Comparison of ENCODE assay signal across 31 cellular contexts in the genomic region with DNA sequence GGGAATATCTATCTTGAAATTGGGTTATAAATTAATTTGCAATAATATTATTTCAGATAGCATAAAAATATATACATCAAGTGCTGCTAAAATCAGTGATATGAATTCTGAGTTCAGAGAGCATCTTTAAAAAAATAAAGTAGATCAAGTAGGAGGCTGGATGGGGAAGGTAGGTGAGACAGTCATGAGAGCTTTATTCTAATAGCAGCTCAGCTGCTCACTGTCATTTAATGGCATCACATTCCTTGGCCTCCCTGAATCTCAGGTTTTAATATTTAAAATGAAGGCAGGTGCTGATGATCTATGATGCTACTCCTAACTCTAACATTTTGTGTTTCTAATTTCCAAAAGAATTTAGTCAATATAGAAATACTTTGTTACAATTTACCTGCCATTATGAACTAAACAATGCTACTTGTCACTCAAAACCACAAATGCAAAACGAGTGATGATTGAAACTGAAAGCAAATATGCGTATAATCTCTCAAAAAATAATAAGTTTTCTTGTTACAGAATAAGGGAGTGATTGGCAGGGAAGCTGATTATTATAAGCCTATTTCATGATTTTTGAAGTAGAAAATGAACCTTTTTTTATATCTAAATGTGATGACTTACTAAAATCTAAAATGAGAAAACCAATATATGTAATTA.
DNase-seq lines count a peak whose midpoint lies in the region; ATAC-seq and TF ChIP-seq lines count a peak whose summit lies in the region.
"Had no signal": no experiment of that assay in that cellular context is flagged by ENCODE, and none has a peak within 500 bp of the region (broad histone marks: within the 10 kb centered on the region; RNA-seq: fewer than 3 reads in every experiment).

No MANE protein-coding gene starts in this region.

- TF ChIP-seq POLR2A in GM18505 (IDR thresholded peaks at IDR 0.05; ENCODE audit: borderline replicate concordance, extremely low read depth, insufficient read depth, insufficient read length) (no peak), adrenal gland (IDR thresholded peaks at IDR 0.05) (no peak)

- intact Hi-C loops in adrenal gland (cut with DNase I): no loop called here

- H3K27ac Mint-ChIP-seq in GM23338: no peak overlapping the region
- H3K27ac Mint-ChIP-seq in activated naive CD8-positive, alpha-beta T cell treated with anti-CD3 and anti-CD28 coated beads, Interleukin-2, amount 50 U/mL, for 24 hours: no peak overlapping the region
- H3K27ac Mint-ChIP-seq: activated CD4-positive, alpha-beta memory T cell treated with anti-CD3 and anti-CD28 coated beads for 36 hours; effector memory CD8-positive, alpha-beta T cell; HFFc6; natural killer cell treated with Interleukin-12 subunit alpha and Interleukin-12 subunit beta and Interleukin-15 and Interleukin-18, amount 100 ng/mL, for 72 hours had no signal

- no peak overlapping the region for H3K4me3 Mint-ChIP-seq in GM23338
- H3K4me3 Mint-ChIP-seq in activated naive CD8-positive, alpha-beta T cell treated with anti-CD3 and anti-CD28 coated beads, Interleukin-2, amount 50 U/mL, for 24 hours: no peak overlapping the region
- H3K4me3 Mint-ChIP-seq: activated CD4-positive, alpha-beta memory T cell treated with anti-CD3 and anti-CD28 coated beads for 36 hours; effector memory CD8-positive, alpha-beta T cell; HFFc6; natural killer cell treated with Interleukin-12 subunit alpha and Interleukin-12 subunit beta and Interleukin-15 and Interleukin-18, amount 100 ng/mL, for 72 hours had no signal

- no peaks in the 10 kb centered on the region for H3K9me3 ChIP-seq in adrenal gland (replicated peaks in 1 of 3)
- H3K9me3 ChIP-seq: A549, BE2C, esophagus muscularis mucosa, left lung, pancreas, right lobe of liver had no signal

- H3K9me2 ChIP-seq in GM23338 (ENCODE audit: insufficient read depth): no peaks in the 10 kb centered on the region

- peak overlapping the region; percentile 44 for H3K4me2 ChIP-seq in GM23338
- H3K4me2 ChIP-seq: A549, PC-9 had no signal

- 0 out of 3 replicates have a peak, but pooled peaks cover 3% of the 10 kb centered on the region for H3K9me3 Mint-ChIP-seq in GM23338
- peaks cover 4% of the 10 kb centered on the region for H3K9me3 Mint-ChIP-seq in activated naive CD8-positive, alpha-beta T cell treated with anti-CD3 and anti-CD28 coated beads, Interleukin-2, amount 50 U/mL, for 24 hours
- H3K9me3 Mint-ChIP-seq: activated CD4-positive, alpha-beta memory T cell treated with anti-CD3 and anti-CD28 coated beads for 36 hours; effector memory CD8-positive, alpha-beta T cell; HFFc6 had no signal

- H3K27me3 ChIP-seq in GM23338 (ENCODE audit: insufficient read depth) (no peaks in the 10 kb centered on the region), adrenal gland (no peaks in the 10 kb centered on the region)
- H3K27me3 ChIP-seq: BE2C, brain microvascular endothelial cell, esophagus muscularis mucosa, left lung, pancreas, right lobe of liver had no signal

- H3K27ac ChIP-seq in GM23338 (ENCODE audit: low read depth) (no peak overlapping the region), adrenal gland (no peak overlapping the region)
- H3K27ac ChIP-seq: A549, brain microvascular endothelial cell, esophagus muscularis mucosa, left lung, pancreas, PC-9, right lobe of liver had no signal

- H4K20me1 ChIP-seq in GM23338 (replicated peaks; ENCODE audit: insufficient read depth): no peaks in the 10 kb centered on the region

- H3F3A ChIP-seq in GM23338 (replicated peaks; ENCODE audit: low read depth): no peaks in the 10 kb centered on the region

- no peak overlapping the region for H3K4me3 ChIP-seq in GM23338
- no peak overlapping the region for H3K4me3 ChIP-seq in adrenal gland
- H3K4me3 ChIP-seq: A549, esophagus muscularis mucosa, left lung, pancreas, PC-9, right lobe of liver had no signal

- H3K36me3 Mint-ChIP-seq in GM23338 (ENCODE audit: low read depth): no peaks in the 10 kb centered on the region
- no peaks in the 10 kb centered on the region for H3K36me3 Mint-ChIP-seq in activated naive CD8-positive, alpha-beta T cell treated with anti-CD3 and anti-CD28 coated beads, Interleukin-2, amount 50 U/mL, for 24 hours (ENCODE audit: low read depth)
- H3K36me3 Mint-ChIP-seq: activated CD4-positive, alpha-beta memory T cell treated with anti-CD3 and anti-CD28 coated beads for 36 hours; natural killer cell treated with Interleukin-12 subunit alpha and Interleukin-12 subunit beta and Interleukin-15 and Interleukin-18, amount 100 ng/mL, for 72 hours had no signal

- no peaks in the 10 kb centered on the region for H3K27me3 Mint-ChIP-seq in GM23338 (ENCODE audit: insufficient read depth, low read depth, poor library complexity)
- peaks cover 6% of the 10 kb centered on the region for H3K27me3 Mint-ChIP-seq in activated naive CD8-positive, alpha-beta T cell treated with anti-CD3 and anti-CD28 coated beads, Interleukin-2, amount 50 U/mL, for 24 hours
- H3K27me3 Mint-ChIP-seq: effector memory CD8-positive, alpha-beta T cell; natural killer cell treated with Interleukin-12 subunit alpha and Interleukin-12 subunit beta and Interleukin-15 and Interleukin-18, amount 100 ng/mL, for 72 hours had no signal

- whole genome bisulfite sequencing in adrenal gland, 4 donors: 76 to 83% (median 78%) methylated on average over 2 of the region's 2 CpGs

- peak; percentile 66 for ATAC-seq in GM18505 (IDR thresholded peaks at IDR 0.05; ENCODE audit: unreplicated experiment)
- ATAC-seq in GM19328 (IDR thresholded peaks at IDR 0.05; ENCODE audit: unreplicated experiment): peak; percentile 72
- ATAC-seq in GM23338: no peak
- peak; percentile 80 for ATAC-seq in HG03280 (IDR thresholded peaks at IDR 0.05; ENCODE audit: unreplicated experiment)
- no peak for ATAC-seq in activated naive CD8-positive, alpha-beta T cell treated with anti-CD3 and anti-CD28 coated beads, Interleukin-2, amount 50 U/mL, for 24 hours
- ATAC-seq: A549; effector memory CD8-positive, alpha-beta T cell; left lung; natural killer cell treated with Interleukin-12 subunit alpha and Interleukin-12 subunit beta and Interleukin-15 and Interleukin-18, amount 100 ng/mL, for 72 hours; pancreas; right lobe of liver had no signal

- DNase-seq in GM23338 (ENCODE audit: low spot score) (no peak), cerebellar cortex (ENCODE audit: low spot score) (no peak), adrenal gland (no peak), NOMO-1 treated with DMSO at 0.1 percent for 48 hours (lab: John Stamatoyannopoulos, UW; ENCODE audit: unreplicated experiment) (no peak)
- DNase-seq in activated naive CD8-positive, alpha-beta T cell treated with anti-CD3 and anti-CD28 coated beads, Interleukin-2, amount 50 U/mL, for 24 hours: no peak
- DNase-seq: activated CD4-positive, alpha-beta memory T cell treated with anti-CD3 and anti-CD28 coated beads for 36 hours; activated CD4-positive, CD25-positive, alpha-beta regulatory T cell; activated effector memory CD4-positive, alpha-beta T cell treated with anti-CD3 and anti-CD28 coated beads, Interleukin-2, amount 50 U/mL, for 16 hours; activated T-cell treated with anti-CD3 and anti-CD28 coated beads for 4 hours; BE2C; brain microvascular endothelial cell; Calu3; effector memory CD8-positive, alpha-beta T cell; HFFc6; hippocampal formation; left lung; midbrain; NCI-H1092; NCI-H1930; pancreas; PC-9; right lobe of liver; SHP77; stimulated activated CD8-positive, alpha-beta memory T cell treated with anti-CD3 and anti-CD28 coated beads, Interleukin-4, amount 100 ng/mL, for 48 hours; T1000 had no signal

- H3K4me1 ChIP-seq in GM23338 (ENCODE audit: insufficient read depth) (peaks cover 10% of the 10 kb centered on the region), adrenal gland (replicated peaks in 1 of 2) (no peaks in the 10 kb centered on the region)
- H3K4me1 ChIP-seq: A549, BE2C, esophagus muscularis mucosa, left lung, pancreas, right lobe of liver had no signal

- peaks cover 17% of the 10 kb centered on the region for H3K4me1 Mint-ChIP-seq in GM23338
- H3K4me1 Mint-ChIP-seq in activated naive CD8-positive, alpha-beta T cell treated with anti-CD3 and anti-CD28 coated beads, Interleukin-2, amount 50 U/mL, for 24 hours: no peaks in the 10 kb centered on the region

- H3K79me2 ChIP-seq in GM23338 (replicated peaks; ENCODE audit: insufficient read depth): no peaks in the 10 kb centered on the region

- H3K36me3 ChIP-seq in GM23338 (ENCODE audit: insufficient read depth) (no peaks in the 10 kb centered on the region), adrenal gland (replicated peaks in 1 of 2) (no peaks in the 10 kb centered on the region)
- H3K36me3 ChIP-seq: BE2C, brain microvascular endothelial cell, esophagus muscularis mucosa, left lung, pancreas, right lobe of liver had no signal

- TF ChIP-seq CTCF in GM23338 (conservative IDR thresholded peaks at IDR 0.05; ENCODE audit: low read depth in 2 of 2) (no peak), adrenal gland (IDR thresholded peaks at IDR 0.05) (no peak)

- no peak overlapping the region for H2AFZ ChIP-seq in GM23338
- H2AFZ ChIP-seq: PC-9 had no signal

Comparison
In these comparisons a context has a peak if more than half of its experiments do, and no peak if none do; other contexts are left out.
1. ATAC-seq: peak in GM18505 (single experiment), GM19328 (single experiment) and HG03280 (single experiment); none in GM23338 (single experiment) and activated naive CD8-positive, alpha-beta T cell treated with anti-CD3 and anti-CD28 coated beads, Interleukin-2, amount 50 U/mL, for 24 hours (single experiment).